ENCODE assay signal across 8 cellular contexts in genomic region chr1:217089239-217090014, GRCh38.
A peak's percentile ranks its signal among the peaks of the same experiment; 100 is the strongest.
DNase-seq lines count a peak whose midpoint lies in the region; ATAC-seq, FAIRE-seq and TF ChIP-seq lines count a peak whose summit lies in the region.

No MANE protein-coding gene starts in this region.

- TF ChIP-seq CTCF in foreskin keratinocyte (conservative IDR thresholded peaks at IDR 0.05), result no peak

- peak overlapping the region; percentile 48 for H3K4me3 ChIP-seq in neuron (ENCODE audit: low read length)

- H3K4me1 ChIP-seq in foreskin keratinocyte, result no peaks in the 10 kb centered on the region
- H3K4me1 ChIP-seq in neuron (ENCODE audit: insufficient read depth, low read length), result peaks cover 14% of the 10 kb centered on the region

- peak; percentile 43 for DNase-seq in RCC 7860 (ENCODE audit: low spot score)
- peak in 1 of 2 donors; percentile 21 for DNase-seq in foreskin keratinocyte
- DNase-seq in stimulated activated naive CD4-positive, alpha-beta T cell treated with Interleukin-2 at 50 U/mL for 16 hours (lab: John Stamatoyannopoulos, UW), result no peak
- DNase-seq in GM12892 (ENCODE audit: insufficient read length), result no peak
- DNase-seq in activated CD4-positive, alpha-beta T cell treated with anti-CD3 and anti-CD28 coated beads, Interleukin-2, amount 50 U/mL, for 48 hours, result no peak
- no peak for DNase-seq in activated effector memory CD4-positive, alpha-beta T cell treated with Interleukin-2 at 50 U/mL for 16 hours

- no peaks in the 10 kb centered on the region for H3K9me3 ChIP-seq in neuron (ENCODE audit: low read length)

- H2AFZ ChIP-seq in neuron (ENCODE audit: low read depth, low read length), result peak overlapping the region; percentile 95

- TF ChIP-seq POLR2A in GM12892 (IDR thresholded peaks at IDR 0.05; ENCODE audit: low read depth, low read length), result no peak

- peak; percentile 48 for ATAC-seq in HG02642 (IDR thresholded peaks at IDR 0.05; ENCODE audit: poor library complexity, unreplicated experiment)
- ATAC-seq in foreskin keratinocyte, result peak; percentile 93

- H3K27me3 ChIP-seq in foreskin keratinocyte, result no peaks in the 10 kb centered on the region
- no peaks in the 10 kb centered on the region for H3K27me3 ChIP-seq in neuron (ENCODE audit: insufficient read depth, low read length)

- peak overlapping the region; percentile 97 for H3K27ac ChIP-seq in foreskin keratinocyte

- no peak for FAIRE-seq in RCC 7860 (lab: Jason Lieb, UNC)
- FAIRE-seq in GM12892 (lab: Jason Lieb, UNC), result no peak

- H3K36me3 ChIP-seq in neuron (ENCODE audit: insufficient read depth, low read length), result no peaks in the 10 kb centered on the region
